Comparison of ENCODE assay signal across 1 cellular context in genomic region chr1:108913105-108913948, GRCh38.
TF ChIP-seq lines count a peak whose summit lies in the region.

No MANE protein-coding gene starts in this region.

TF ChIP-seq in K562, 482 proteins besides CTCF, POLR2A, EP300 and RAD21 (continued from another document and continues in another):
- TF ChIP-seq MGA (IDR thresholded peaks at IDR 0.05) (no peak), MTA1 (IDR thresholded peaks at IDR 0.05; ENCODE audit: borderline replicate concordance) (no peak), MED1 (CRISPR knock-in tag; IDR thresholded peaks at IDR 0.05; ENCODE audit: borderline replicate concordance) (no peak), CBX8 (IDR thresholded peaks at IDR 0.05; ENCODE audit: borderline replicate concordance, extremely low read depth, low read depth, low read length, poor library complexity, severe bottlenecking) (no peak), CREBBP (IDR thresholded peaks at IDR 0.05; ENCODE audit: low read depth, low read length) (no peak), ZNF695 (CRISPR knock-in tag; IDR thresholded peaks at IDR 0.05) (no peak), ARHGAP35 (IDR thresholded peaks at IDR 0.05; ENCODE audit: partially characterized antibody) (no peak), MEF2A (IDR thresholded peaks at IDR 0.05; ENCODE audit: control insufficient read depth, low read depth, low read length) (peak; percentile 72; the same call in 1 of the 2 replicates), ZFP30 (CRISPR knock-in tag; IDR thresholded peaks at IDR 0.05; ENCODE audit: borderline replicate concordance) (no peak), ELF4 (CRISPR knock-in tag; IDR thresholded peaks at IDR 0.05) (no peak), ZBTB11 (CRISPR knock-in tag; IDR thresholded peaks at IDR 0.05) (no peak), GABPB1 (CRISPR knock-in tag; IDR thresholded peaks at IDR 0.05) (no peak), POU5F1 (IDR thresholded peaks at IDR 0.05; ENCODE audit: borderline replicate concordance, low read depth, low read length, partially characterized antibody) (no peak), ZNF512 (tag; IDR thresholded peaks at IDR 0.05) (no peak), HBP1 (CRISPR knock-in tag; IDR thresholded peaks at IDR 0.05) (no peak), MAFK (IDR thresholded peaks at IDR 0.05; ENCODE audit: low read length) (peak; percentile 86), ZNF274 (IDR thresholded peaks at IDR 0.05; ENCODE audit: borderline replicate concordance, low read depth, low read length) (no peak), TRIM28 (IDR thresholded peaks at IDR 0.05) (no peak; the same call in 1 of the 2 replicates), CEBPB (tag; IDR thresholded peaks at IDR 0.05) (peak; percentile 64), TCF7L2 (IDR thresholded peaks at IDR 0.05; ENCODE audit: low read depth, low read length) (no peak), IRF1 (CRISPR knock-in tag; IDR thresholded peaks at IDR 0.05; ENCODE audit: borderline replicate concordance) (no peak), RBM25 (IDR thresholded peaks at IDR 0.05; ENCODE audit: low read depth, low read length, severe bottlenecking) (no peak), MCM7 (IDR thresholded peaks at IDR 0.05) (no peak), ERF (CRISPR knock-in tag; IDR thresholded peaks at IDR 0.05) (no peak), HNRNPH1 (optimal IDR thresholded peaks at IDR 0.05; ENCODE audit: low read depth, low read length) (no peak), POLR2H (tag; IDR thresholded peaks at IDR 0.05; ENCODE audit: low read depth) (peak; percentile 36), ZNF184 (CRISPR knock-in tag; IDR thresholded peaks at IDR 0.05) (no peak), MEF2D (tag; conservative IDR thresholded peaks at IDR 0.05; ENCODE audit: low read depth) (no peak; the same call in 1 of the 2 replicates), ZNF696 (CRISPR knock-in tag; conservative IDR thresholded peaks at IDR 0.05) (no peak), LARP7 (IDR thresholded peaks at IDR 0.05) (no peak), RNF219 (CRISPR knock-in tag; IDR thresholded peaks at IDR 0.05) (no peak), GATAD2B (IDR thresholded peaks at IDR 0.05; ENCODE audit: borderline replicate concordance) (peak; percentile 90; the same call in 1 of the 2 replicates), ZSCAN29 (IDR thresholded peaks at IDR 0.05) (no peak), CBX1 (IDR thresholded peaks at IDR 0.05; ENCODE audit: low read depth) (no peak), HDGF (IDR thresholded peaks at IDR 0.05) (peak; percentile 66; the same call in 1 of the 2 replicates), ZNF778 (CRISPR knock-in tag; IDR thresholded peaks at IDR 0.05) (0 out of 2 replicates have a peak, but pooled peaks have one; percentile 63), THAP7 (CRISPR knock-in tag; IDR thresholded peaks at IDR 0.05) (no peak), NFIX (CRISPR knock-in tag; IDR thresholded peaks at IDR 0.05; ENCODE audit: low read depth) (peak; percentile 19; the same call in 1 of the 2 replicates), ZKSCAN3 (CRISPR knock-in tag; IDR thresholded peaks at IDR 0.05) (no peak), ZNF146 (CRISPR knock-in tag; IDR thresholded peaks at IDR 0.05; ENCODE audit: unreplicated experiment) (no peak), ZBTB1 (CRISPR knock-in tag; IDR thresholded peaks at IDR 0.05; ENCODE audit: borderline replicate concordance, low read depth) (no peak), ZNF217 (CRISPR knock-in tag; IDR thresholded peaks at IDR 0.05) (no peak), KAT8 (IDR thresholded peaks at IDR 0.05; ENCODE audit: low read depth) (no peak)
